8 cellular contexts compared by ENCODE assay signal in genomic region chr9:21803674-21804048, GRCh38. TPM values are rescaled to one million over a fixed set of nuclear protein-coding genes. Genes with fewer than 3 reads are reported as not detected.
A peak's percentile ranks its signal among the peaks of the same experiment; 100 is the strongest.
DNase-seq lines count a peak whose midpoint lies in the region; ATAC-seq and TF ChIP-seq lines count a peak whose summit lies in the region.

No MANE protein-coding gene starts in this region.

- H3K4me3 ChIP-seq in AG04449 (ENCODE audit: low read depth, low read length) (peak overlapping the region; percentile 78), HUES6 (ENCODE audit: low read depth, low read length) (peak overlapping the region; percentile 89), muscle layer of duodenum (ENCODE audit: low read depth in 1 of 2, low read length in 2 of 2) (peak overlapping the region; percentile 80 to 83), WERI-Rb-1 (ENCODE audit: low read depth, low read length) (no peak overlapping the region)

- TF ChIP-seq CTCF in AG04449 (IDR thresholded peaks at IDR 0.05; ENCODE audit: insufficient read depth, low read length, missing control alignments), result no peak
- TF ChIP-seq CTCF in chondrocyte (IDR thresholded peaks at IDR 0.05), result no peak
- TF ChIP-seq CTCF in WERI-Rb-1 (IDR thresholded peaks at IDR 0.05; ENCODE audit: low read depth, low read length), result no peak

- H3K4me1 ChIP-seq in HUES6 (ENCODE audit: control insufficient read depth, insufficient read depth, low read length), result peaks cover 31% of the 10 kb centered on the region
- H3K4me1 ChIP-seq in muscle layer of duodenum (ENCODE audit: control insufficient read depth in 1 of 2, insufficient read depth in 2 of 2, low read length in 2 of 2), result peaks cover 10 to 22% of the 10 kb centered on the region in 2 donors

- peaks cover 34% of the 10 kb centered on the region for H3K4me1 Mint-ChIP-seq in chondrocyte (ENCODE audit: low read depth)

- peak overlapping the region; percentile 99 for H3K27ac Mint-ChIP-seq in chondrocyte (ENCODE audit: unreplicated experiment)

- peak overlapping the region; percentile 95 for H3K9ac ChIP-seq in HUES6 (ENCODE audit: low read length)

- no peak for ATAC-seq in GM18870 (IDR thresholded peaks at IDR 0.05; ENCODE audit: unreplicated experiment)

- H3K36me3 ChIP-seq in HUES6 (ENCODE audit: control insufficient read depth, insufficient read depth, low read length), result peaks cover 27% of the 10 kb centered on the region
- peaks cover 0 to 4% of the 10 kb centered on the region in 2 donors for H3K36me3 ChIP-seq in muscle layer of duodenum (ENCODE audit: control insufficient read depth in 1 of 2, insufficient read depth in 2 of 2, low read length in 2 of 2)
- H3K36me3 ChIP-seq in WERI-Rb-1, result no peaks in the 10 kb centered on the region

- H3K36me3 Mint-ChIP-seq in chondrocyte (ENCODE audit: low read depth), result peaks cover 4% of the 10 kb centered on the region

- CTCF ChIA-PET in AG04449 (lab: Yijun Ruan, JAX), result interaction anchor here (1.0 to 6.8 kb wide), 6 partner anchors 9 to 435 kb away, joined by 3 to 34 read pairs (median 5); no protein-coding TSS in a partner anchor

- peaks cover 6% of the 10 kb centered on the region for H3K27me3 Mint-ChIP-seq in chondrocyte (ENCODE audit: low read depth)

- H3K9me3 ChIP-seq in HUES6 (ENCODE audit: control insufficient read depth, insufficient read depth, low read depth, low read length) (no peaks in the 10 kb centered on the region), muscle layer of duodenum (ENCODE audit: control insufficient read depth in 1 of 2, low read length in 2 of 2) (no peaks in the 10 kb centered on the region), WERI-Rb-1 (ENCODE audit: severe bottlenecking) (no peaks in the 10 kb centered on the region)

- H3K27me3 ChIP-seq in HUES6 (ENCODE audit: control insufficient read depth, insufficient read depth, low read length) (peaks cover 30% of the 10 kb centered on the region), muscle layer of duodenum (ENCODE audit: low read depth, low read length) (no peaks in the 10 kb centered on the region), WERI-Rb-1 (ENCODE audit: insufficient read depth, low read depth, severe bottlenecking) (peaks cover 30% of the 10 kb centered on the region)

- no peaks in the 10 kb centered on the region for H3K9me3 Mint-ChIP-seq in chondrocyte (ENCODE audit: low read depth)

- POLR2A ChIA-PET in AG04449 (lab: Yijun Ruan, JAX), result interaction anchor here (0.7 kb wide), 1 partner anchor 244 kb away, joined by 3 read pairs; no protein-coding TSS in a partner anchor

- H3K4me3 Mint-ChIP-seq in chondrocyte (ENCODE audit: unreplicated experiment), result peak overlapping the region; percentile 99

- H3K27ac ChIP-seq in HUES6 (ENCODE audit: low read depth, low read length), result peak overlapping the region; percentile 79; the same call in 1 of the 2 replicates
- H3K27ac ChIP-seq in muscle layer of duodenum (ENCODE audit: low read length), result peak overlapping the region; percentile 89
- no peak overlapping the region for H3K27ac ChIP-seq in WERI-Rb-1

- DNase-seq in AG04449 (ENCODE audit: low read depth, low spot score), result no peak
- DNase-seq in chondrocyte (ENCODE audit: low spot score), result no peak
- no peak for DNase-seq in NCI-H1436 treated with DMSO at 0.1 percent for 48 hours (lab: John Stamatoyannopoulos, UW)
- DNase-seq in WERI-Rb-1, result no peak
- DNase-seq in activated CD4-positive, alpha-beta T cell treated with anti-CD3 and anti-CD28 coated beads, Interleukin-2, amount 50 U/mL, for 1 hour, result no peak

RNA-seq across cellular contexts. Expression of gene MTAP, which starts 1.2 kb away (rescaled TPM):
- 28.3 to 41.3 TPM (median 33.7 TPM) in 3 replicates for total RNA-seq in chondrocyte
